Comparison of ENCODE assay signal across 20 cellular contexts in genomic region chr5:96088676-96089075, GRCh38.
"Had no signal": no experiment of that assay in that cellular context is flagged by ENCODE, and none has a peak within 500 bp of the region (broad histone marks: within the 10 kb centered on the region; RNA-seq: fewer than 3 reads in every experiment).

No MANE protein-coding gene starts in this region.

- H3K4me1 ChIP-seq: gastroesophageal sphincter, lower lobe of right lung had no signal

- H3K27me3 ChIP-seq: gastroesophageal sphincter, pancreas, thyroid gland had no signal

- DNase-seq: activated CD4-positive, CD25-positive, alpha-beta regulatory T cell treated with anti-CD3 and anti-CD28 coated beads, Interleukin-2, amount 50 U/mL, for 72 hours; activated CD8-positive, alpha-beta memory T cell treated with anti-CD3 and anti-CD28 coated beads for 24 hours; activated CD8-positive, alpha-beta memory T cell treated with anti-CD3 and anti-CD28 coated beads, Interleukin-2, amount 50 U/mL, for 4 hours; activated naive CD4-positive, alpha-beta T cell treated with Interleukin-2 at 50 U/mL for 16 hours; activated naive CD8-positive, alpha-beta T cell treated with anti-CD3 and anti-CD28 coated beads for 36 hours; activated T-cell treated with anti-CD3 and anti-CD28 coated beads, Interleukin-2, amount 50 U/mL, for 24 hours; central memory CD4-positive, alpha-beta T cell; dermis blood vessel endothelial cell; effector memory CD4-positive, alpha-beta T cell; kidney; lower lobe of right lung; natural killer cell; pancreas; right cardiac atrium; stimulated activated CD4-positive, alpha-beta T cell treated with anti-CD3 and anti-CD28 coated beads, Interleukin-4, amount 100 ng/mL, for 24 hours; thyroid gland had no signal

- H3K36me3 Mint-ChIP-seq: activated naive CD8-positive, alpha-beta T cell treated with anti-CD3 and anti-CD28 coated beads for 36 hours; mesothelial cell of epicardium; natural killer cell had no signal

- H3K4me1 Mint-ChIP-seq: natural killer cell had no signal

- H3K27ac Mint-ChIP-seq: activated naive CD8-positive, alpha-beta T cell treated with anti-CD3 and anti-CD28 coated beads for 36 hours; activated T-cell treated with anti-CD3 and anti-CD28 coated beads, Interleukin-2, amount 50 U/mL, for 24 hours; activated T-helper 2 cell treated with anti-CD3 and anti-CD28 coated beads, Interferon-gamma antibody, Interleukin-2, Interleukin-4, amounts not matched to agents 10 μg/mL and 5 μg/mL and 100 μg/mL, durations not matched to agents 14 hours and 24 hours and 36 hours; mesothelial cell of epicardium; natural killer cell; stimulated activated naive CD8-positive, alpha-beta T cell treated with anti-CD3 and anti-CD28 coated beads, Interleukin-15, Interleukin-2, amounts not matched to agents 100 ng/mL and 50 ng/mL, for 24 hours had no signal

- H3K9me3 Mint-ChIP-seq: activated naive CD8-positive, alpha-beta T cell treated with anti-CD3 and anti-CD28 coated beads for 36 hours; activated T-cell treated with anti-CD3 and anti-CD28 coated beads, Interleukin-2, amount 50 U/mL, for 24 hours; activated T-helper 2 cell treated with anti-CD3 and anti-CD28 coated beads, Interferon-gamma antibody, Interleukin-2, Interleukin-4, amounts not matched to agents 10 μg/mL and 5 μg/mL and 100 μg/mL, durations not matched to agents 14 hours and 24 hours and 36 hours; mesothelial cell of epicardium; natural killer cell; stimulated activated naive CD8-positive, alpha-beta T cell treated with anti-CD3 and anti-CD28 coated beads, Interleukin-15, Interleukin-2, amounts not matched to agents 100 ng/mL and 50 ng/mL, for 24 hours had no signal

- H3K36me3 ChIP-seq: gastroesophageal sphincter, lower lobe of right lung, pancreas, thyroid gland had no signal

- H3K9me3 ChIP-seq: gastroesophageal sphincter, lower lobe of right lung, pancreas, thyroid gland had no signal

- H3K4me3 ChIP-seq: gastroesophageal sphincter, lower lobe of right lung, pancreas, thyroid gland had no signal

- ATAC-seq: gastroesophageal sphincter, lower lobe of right lung, natural killer cell, right cardiac atrium had no signal

- H3K27ac ChIP-seq: lower lobe of right lung, pancreas, thyroid gland had no signal

- H3K4me3 Mint-ChIP-seq: activated naive CD8-positive, alpha-beta T cell treated with anti-CD3 and anti-CD28 coated beads for 36 hours; activated T-cell treated with anti-CD3 and anti-CD28 coated beads, Interleukin-2, amount 50 U/mL, for 24 hours; mesothelial cell of epicardium; natural killer cell; stimulated activated naive CD8-positive, alpha-beta T cell treated with anti-CD3 and anti-CD28 coated beads, Interleukin-15, Interleukin-2, amounts not matched to agents 100 ng/mL and 50 ng/mL, for 24 hours had no signal
